ENCODE assay signal across 19 cellular contexts in genomic region chr12:70398002-70398401, GRCh38.
"Had no signal": no experiment of that assay in that cellular context is flagged by ENCODE, and none has a peak within 500 bp of the region (broad histone marks: within the 10 kb centered on the region; RNA-seq: fewer than 3 reads in every experiment).

No MANE protein-coding gene starts in this region.

- H3K27me3 ChIP-seq: colonic mucosa, esophagus muscularis mucosa, foreskin keratinocyte, gastroesophageal sphincter, heart left ventricle, hepatocyte had no signal

- ATAC-seq: foreskin keratinocyte; gastroesophageal sphincter; heart left ventricle; left cardiac atrium; left lobe of liver; left ventricle myocardium superior; mucosa of descending colon; naive thymus-derived CD8-positive, alpha-beta T cell had no signal

- H3K27ac ChIP-seq: colonic mucosa, esophagus muscularis mucosa, foreskin keratinocyte, gastroesophageal sphincter, heart left ventricle, hepatocyte, lower lobe of right lung had no signal

- DNase-seq: colonic mucosa; cortex of kidney; effector CD4-positive, alpha-beta T cell; effector memory CD4-positive, alpha-beta T cell; foreskin keratinocyte; heart left ventricle; hypothalamus; immature natural killer cell; left cardiac atrium; left ventricle myocardium superior; lower lobe of right lung; mesenchymal stem cell; mucosa of descending colon; naive B cell; naive thymus-derived CD8-positive, alpha-beta T cell had no signal

- H3K4me3 ChIP-seq: colonic mucosa, esophagus muscularis mucosa, gastroesophageal sphincter, heart left ventricle, hepatocyte, lower lobe of right lung, mucosa of descending colon had no signal
